ENCODE assay signal across 8 cellular contexts in the genomic region with DNA sequence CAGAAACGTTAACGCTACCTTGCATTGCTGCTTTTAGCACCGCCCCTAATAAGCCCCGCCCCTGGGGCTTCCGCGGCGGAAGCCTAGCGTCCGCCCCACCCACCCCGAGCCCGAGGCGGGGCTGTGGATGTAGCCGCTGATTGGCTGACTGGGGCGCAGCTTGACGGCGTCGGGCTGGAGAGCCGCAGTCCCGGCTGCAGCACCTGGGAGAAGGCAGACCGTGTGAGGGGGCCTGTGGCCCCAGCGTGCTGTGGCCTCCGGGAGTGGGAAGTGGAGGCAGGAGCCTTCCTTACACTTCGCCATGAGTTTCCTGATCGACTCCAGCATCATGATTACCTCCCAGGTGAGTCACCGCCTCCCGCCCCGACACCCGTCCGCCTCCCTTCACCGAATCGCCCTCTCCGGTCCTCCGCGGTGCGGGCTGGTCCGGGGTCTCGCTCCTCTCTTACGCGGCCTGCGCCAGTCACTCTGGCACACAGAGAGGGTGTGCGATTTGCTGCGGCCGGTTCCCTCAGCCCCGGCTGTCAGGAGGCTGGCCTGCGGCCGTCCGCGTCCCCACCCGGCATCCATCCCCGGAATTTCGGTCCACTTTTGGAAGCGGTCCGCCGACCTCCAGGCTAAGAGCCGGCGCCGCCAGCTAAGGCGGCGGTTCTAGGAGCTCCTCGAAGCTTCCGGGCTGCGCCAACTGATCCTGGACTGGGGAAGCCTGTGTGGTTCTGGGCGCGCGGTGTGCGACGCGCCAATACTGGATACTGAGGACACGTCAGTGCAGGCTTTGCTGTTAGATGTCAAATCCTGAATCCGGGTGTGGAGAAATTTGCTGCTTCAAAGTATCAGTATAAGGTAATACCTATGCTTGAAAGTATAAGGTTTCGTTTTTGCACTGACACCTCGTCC. TPM values are rescaled to one million over a fixed set of nuclear protein-coding genes. Genes with fewer than 3 reads are reported as not detected.
A peak's percentile ranks its signal among the peaks of the same experiment; 100 is the strongest.
DNase-seq lines count a peak whose midpoint lies in the region; ATAC-seq and TF ChIP-seq lines count a peak whose summit lies in the region.
"Not testable (repeated sequence)": the region's sequence is repeated elsewhere in the genome, so short reads cannot be mapped to it uniquely, and the experiment has no call there.

A gene (plus strand): TSS at position 185 of the 897 bp plus-strand sequence. CDS start 117 bp downstream, at position 302.

- ATAC-seq in GM18907 (IDR thresholded peaks at IDR 0.05; ENCODE audit: unreplicated experiment) (peak; percentile 98), HG03159 (IDR thresholded peaks at IDR 0.05; ENCODE audit: unreplicated experiment) (peak; percentile 95)

- H3K4me3 ChIP-seq in AG04449 (ENCODE audit: low read depth, low read length) (peak within 1 kb of the TSS; percentile 68), WI38 (ENCODE audit: low read depth, low read length) (peak within 1 kb of the TSS; percentile 78), cardiac fibroblast (replicated peaks in 1 of 2; ENCODE audit: low read depth in 2 of 2, low read length in 2 of 2) (peak within 1 kb of the TSS; percentile 70 to 80), smooth muscle cell (peak within 1 kb of the TSS; percentile 77)

- peak within 1 kb of the TSS; percentile 78 to 88 (median 83) for H3K4me3 Mint-ChIP-seq in immature natural killer cell

- H3K4me2 ChIP-seq in smooth muscle cell = peak within 1 kb of the TSS; percentile 89

- H3K9me3 ChIP-seq in smooth muscle cell (replicated peaks; ENCODE audit: low read depth) = not testable (repeated sequence)

- POLR2A ChIA-PET in AG04449 (lab: Yijun Ruan, JAX) = not testable (repeated sequence)

- H3K27me3 ChIP-seq in smooth muscle cell (ENCODE audit: low read depth) = not testable (repeated sequence)

- not testable (repeated sequence) for H3F3A ChIP-seq in smooth muscle cell (ENCODE audit: low read depth)

- H3K36me3 Mint-ChIP-seq in immature natural killer cell = not testable (repeated sequence)

- TF ChIP-seq CTCF in AG04449 (IDR thresholded peaks at IDR 0.05; ENCODE audit: insufficient read depth, low read length, missing control alignments); WI38 (IDR thresholded peaks at IDR 0.05; ENCODE audit: low read depth, low read length); cardiac fibroblast (IDR thresholded peaks at IDR 0.05; ENCODE audit: low read depth, low read length); smooth muscle cell (IDR thresholded peaks at IDR 0.05; ENCODE audit: borderline replicate concordance, insufficient read depth, poor library complexity, severe bottlenecking): not testable (repeated sequence)

- under 1% methylated on average over 56 of the region's 72 CpGs for WGBS in smooth muscle cell (ENCODE audit: low lambda C conversion rate)

- peak within 1 kb of the TSS; percentile 77 for H3K9ac ChIP-seq in smooth muscle cell (ENCODE audit: low read depth)

- DNase-seq in AG04449 (ENCODE audit: low read depth, low spot score) (peak; percentile 5), NCI-H2227 (lab: John Stamatoyannopoulos, UW; ENCODE audit: unreplicated experiment) (peak; percentile 92), cardiac fibroblast (ENCODE audit: low read depth in 2 of 2) (peak; percentile 85 to 86), immature natural killer cell (peak; percentile 86 to 88 (median 86)), smooth muscle cell (lab: John Stamatoyannopoulos, UW; ENCODE audit: unreplicated experiment) (peak; percentile 37)

- H3K27ac ChIP-seq in smooth muscle cell (ENCODE audit: low read depth) = peak within 1 kb of the TSS; percentile 49

- H3K4me1 Mint-ChIP-seq in immature natural killer cell = peaks cover 24 to 38% of the 10 kb centered on the region in 2 donors

- peak within 1 kb of the TSS; percentile 71 for H2AFZ ChIP-seq in smooth muscle cell (ENCODE audit: low read depth)

- peaks cover 12% of the 10 kb centered on the region for H3K79me2 ChIP-seq in smooth muscle cell (ENCODE audit: low read depth)

- H3K4me1 ChIP-seq in smooth muscle cell (ENCODE audit: low read depth) = not testable (repeated sequence)

- not testable (repeated sequence) for H4K20me1 ChIP-seq in smooth muscle cell (ENCODE audit: low read depth)

- not testable (repeated sequence) for H3K36me3 ChIP-seq in smooth muscle cell (ENCODE audit: low read depth)

- H3K27me3 Mint-ChIP-seq in immature natural killer cell (ENCODE audit: low read depth in 3 of 3) = not testable (repeated sequence)

- peak within 1 kb of the TSS in 5 of 6 donors; percentile 45 to 87 (median 69) for H3K27ac Mint-ChIP-seq in immature natural killer cell

- CTCF ChIA-PET in AG04449 (lab: Yijun Ruan, JAX) = not testable (repeated sequence)

- not testable (repeated sequence) for H3K9me3 Mint-ChIP-seq in immature natural killer cell

RNA-seq across cellular contexts. Expression of the gene that starts here (rescaled TPM):
- polyA plus RNA-seq in immature natural killer cell (10 to 100 TPM in 2 of 3 donors, 1 to 10 TPM in 1; 4.6 to 30.0 (median 12.8) TPM), smooth muscle cell (10.8 and 15.6 TPM in 2 replicates)
- total RNA-seq in smooth muscle cell = 28.6 and 31.3 TPM in 2 replicates

Comparison
In these comparisons a context has a peak if more than half of its experiments do, and no peak if none do; other contexts are left out.
1. Peak in every context shown above with its lines: DNase-seq, ATAC-seq, H3K4me3 ChIP-seq and H3K27ac ChIP-seq.
2. DNase-seq: peak in every context shown above with its lines; median percentile 92 in NCI-H2227; 86 in immature natural killer cell; 86 in cardiac fibroblast; 37 in smooth muscle cell; 5 in AG04449.